In the genomic region with DNA sequence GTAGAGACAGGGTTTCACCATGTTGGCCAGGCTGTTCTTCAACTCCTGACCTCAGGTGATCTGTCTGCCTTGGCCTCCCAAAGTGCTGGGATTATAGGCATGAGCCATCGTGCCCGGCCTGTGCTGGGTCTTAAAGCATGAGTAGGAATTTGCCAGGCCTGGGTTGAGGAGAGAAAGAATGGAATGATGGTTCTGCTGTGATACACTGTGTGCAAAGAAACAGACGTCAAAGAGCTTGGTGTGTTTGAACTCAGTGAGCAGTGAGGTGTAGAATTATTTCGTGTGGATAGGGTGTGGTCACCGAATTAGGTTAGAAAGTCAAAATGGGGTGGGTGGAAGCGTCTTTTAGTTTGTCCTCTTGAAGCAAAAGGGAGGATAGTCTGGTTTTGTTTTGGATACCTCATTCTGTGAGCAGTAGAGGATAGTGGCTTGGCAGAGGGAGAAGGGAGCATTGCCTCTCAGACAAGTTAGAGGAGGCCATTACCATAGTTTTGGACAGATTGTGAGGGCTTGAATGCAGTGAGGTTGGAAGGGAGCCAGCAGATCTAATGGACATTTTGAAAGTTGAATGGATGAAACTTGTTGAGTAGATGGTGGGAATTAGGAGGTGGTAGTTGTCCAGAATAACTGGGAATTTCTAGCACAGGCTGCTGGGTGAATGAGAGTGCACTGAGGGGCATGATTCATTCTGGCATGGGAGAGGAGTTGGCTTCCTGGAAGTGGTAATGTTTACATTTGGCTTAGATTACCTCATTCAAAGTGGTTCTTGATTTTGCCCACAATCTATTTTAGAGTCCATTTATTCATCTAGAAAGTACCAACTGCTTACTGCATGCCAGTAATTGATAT, we compare ENCODE assay signal across 8 cellular contexts. TPM values are rescaled to one million over a fixed set of nuclear protein-coding genes. Genes with fewer than 3 reads are reported as not detected.
DNase-seq lines count a peak whose midpoint lies in the region; ATAC-seq and TF ChIP-seq lines count a peak whose summit lies in the region.

No MANE protein-coding gene starts in this region.

- WGBS in prostate gland, result 87% methylated on average over 6 of the region's 6 CpGs

- intact Hi-C loops in MCF 10A (cut with micrococcal nuclease) (no loop called here), breast epithelium (cut with DNase I; ENCODE audit: low total_unique reads) (no loop called here), prostate gland (cut with DNase I) (no loop called here)

- H3K36me3 ChIP-seq in breast epithelium (no peaks in the 10 kb centered on the region), prostate gland (no peaks in the 10 kb centered on the region)

- H3K4me1 Mint-ChIP-seq in MCF 10A (ENCODE audit: insufficient read depth, unreplicated experiment) (peaks cover 56% of the 10 kb centered on the region), naive B cell (peaks cover 52 to 90% (median 77%) of the 10 kb centered on the region in 3 donors)

- no peaks in the 10 kb centered on the region for H3K9me3 ChIP-seq in breast epithelium
- H3K9me3 ChIP-seq in prostate gland, result no peaks in the 10 kb centered on the region

- TSS peak; percentile 58 for BruUV-seq in MCF 10A (replicated peaks; lab: Mats Ljungman, UMichigan)

- H3K4me3 Mint-ChIP-seq in MCF 10A (ENCODE audit: unreplicated experiment) (peak overlapping the region; percentile 21), naive B cell (peak overlapping the region; percentile 69 to 91 (median 82))

- H3K27ac Mint-ChIP-seq in MCF 10A (ENCODE audit: low read depth, unreplicated experiment), result peak overlapping the region; percentile 18
- peak overlapping the region; percentile 95 to 100 (median 97) for H3K27ac Mint-ChIP-seq in naive B cell

- no peaks in the 10 kb centered on the region for H3K9me3 Mint-ChIP-seq in MCF 10A (ENCODE audit: unreplicated experiment)
- no peaks in the 10 kb centered on the region for H3K9me3 Mint-ChIP-seq in naive B cell

- H3K36me3 Mint-ChIP-seq in MCF 10A (ENCODE audit: insufficient read depth, unreplicated experiment), result peaks cover 11% of the 10 kb centered on the region
- peaks cover 0 to 11% of the 10 kb centered on the region in 2 donors for H3K36me3 Mint-ChIP-seq in naive B cell

- no peaks in the 10 kb centered on the region for H3K27me3 Mint-ChIP-seq in MCF 10A (ENCODE audit: insufficient read depth, unreplicated experiment)
- H3K27me3 Mint-ChIP-seq in naive B cell, result no peaks in the 10 kb centered on the region

- H3K4me3 ChIP-seq in breast epithelium (no peak overlapping the region), prostate gland (no peak overlapping the region)

- DNase-seq in MCF 10A (ENCODE audit: unreplicated experiment), result peak; percentile 90
- DNase-seq in breast epithelium (ENCODE audit: low spot score in 2 of 2), result no peak
- peak; percentile 40 to 51 for DNase-seq in SHP77 (lab: John Stamatoyannopoulos, UW)
- peak; percentile 41 for DNase-seq in central memory CD4-positive, alpha-beta T cell
- peak; percentile 65 for DNase-seq in naive B cell
- no peak for DNase-seq in prostate gland (ENCODE audit: low spot score)
- no peak for DNase-seq in UCSD-AML1 (lab: John Stamatoyannopoulos, UW; ENCODE audit: unreplicated experiment)

- H3K27me3 ChIP-seq in breast epithelium (no peaks in the 10 kb centered on the region), prostate gland (replicated peaks; ENCODE audit: insufficient read depth) (no peaks in the 10 kb centered on the region)

- TF ChIP-seq CTCF in MCF 10A (IDR thresholded peaks at IDR 0.05; ENCODE audit: unreplicated experiment) (no peak), breast epithelium (IDR thresholded peaks at IDR 0.05) (no peak), prostate gland (IDR thresholded peaks at IDR 0.05) (no peak)

- peak overlapping the region in 1 of 2 donors; percentile 19 for H3K27ac ChIP-seq in breast epithelium
- H3K27ac ChIP-seq in prostate gland, result no peak overlapping the region

- CTCF ChIA-PET in MCF 10A (lab: Yijun Ruan, JAX), result interaction anchor here (0.5 to 3.8 kb wide), 3 partner anchors 14 to 107 kb away, joined by 3 to 22 read pairs (median 4); no protein-coding TSS in a partner anchor

- no peaks in the 10 kb centered on the region for H3K4me1 ChIP-seq in breast epithelium
- peaks cover 8% of the 10 kb centered on the region for H3K4me1 ChIP-seq in prostate gland (replicated peaks)

- POLR2A ChIA-PET in MCF 10A (lab: Yijun Ruan, JAX), result interaction anchor here (1.2 kb wide), 1 partner anchor 27 kb away, joined by 6 read pairs; a partner anchor contains a TSS

- TF ChIP-seq POLR2A in breast epithelium (IDR thresholded peaks at IDR 0.05) (no peak), prostate gland (IDR thresholded peaks at IDR 0.05) (no peak)

- ATAC-seq in HG03135 (IDR thresholded peaks at IDR 0.05; ENCODE audit: unreplicated experiment) (peak; percentile 36), naive B cell (ENCODE audit: low read depth in 2 of 2) (peak; percentile 52 to 56)

RNA-seq across cellular contexts. Expression of a gene that starts 27.2 kb away (rescaled TPM):
- total RNA-seq in MCF 10A (2022) (65.7 and 92.9 TPM in 2 replicates), breast epithelium (100 to 1,000 TPM; 198 to 331 (median 259) TPM), prostate gland (100 to 1,000 TPM; 102 to 195 TPM)
- 100 to 1,000 TPM in 4 of 6 donors, 10 to 100 TPM in 2; 63.4 to 185 (median 122) TPM for polyA plus RNA-seq in naive B cell (ENCODE audit: low read depth in 6 of 6)

Comparison
In these comparisons a context has a peak if more than half of its experiments do, and no peak if none do; other contexts are left out.
1. DNase-seq: peak in MCF 10A (single experiment), SHP77 (2 of 2), central memory CD4-positive, alpha-beta T cell (single experiment) and naive B cell (single experiment); none in breast epithelium (0 of 2), prostate gland (single experiment) and UCSD-AML1 (single experiment).